ENCODE assay signal across 1 cellular context in genomic region chr3:33855884-33856546, GRCh38.
TF ChIP-seq lines count a peak whose summit lies in the region.

No MANE protein-coding gene starts in this region.

TF ChIP-seq in HCT116, 20 proteins besides CTCF, POLR2A, EP300 and RAD21 (continued from another document):
- TF ChIP-seq ZBTB33 (IDR thresholded peaks at IDR 0.05; ENCODE audit: extremely low read depth, insufficient replicate concordance, low read length) (no peak), EGR1 (IDR thresholded peaks at IDR 0.05; ENCODE audit: low read depth) (no peak), ELF1 (IDR thresholded peaks at IDR 0.05; ENCODE audit: borderline replicate concordance, low read depth) (no peak), SP1 (IDR thresholded peaks at IDR 0.05; ENCODE audit: low read depth) (no peak), SIN3A (IDR thresholded peaks at IDR 0.05; ENCODE audit: low read depth) (no peak), FOSL1 (IDR thresholded peaks at IDR 0.05; ENCODE audit: low read depth) (no peak), SRF (IDR thresholded peaks at IDR 0.05; ENCODE audit: low read depth) (no peak), CBX3 (IDR thresholded peaks at IDR 0.05; ENCODE audit: low read depth) (no peak), CEBPB (IDR thresholded peaks at IDR 0.05; ENCODE audit: low read depth) (no peak), REST (IDR thresholded peaks at IDR 0.05; ENCODE audit: low read depth) (no peak), EZH2 (IDR thresholded peaks at IDR 0.05) (no peak), ATF3 (IDR thresholded peaks at IDR 0.05) (no peak), MAX (IDR thresholded peaks at IDR 0.05) (no peak), TCF7L2 (IDR thresholded peaks at IDR 0.05; ENCODE audit: borderline replicate concordance, extremely low read depth, insufficient read depth, insufficient read length) (no peak)
